In genomic region chr16:84120023-84120422, GRCh38 we compare ENCODE assay signal across 28 cellular contexts. TPM values are rescaled to one million over a fixed set of nuclear protein-coding genes. Genes with fewer than 3 reads are reported as not detected.
"Had no signal": no experiment of that assay in that cellular context is flagged by ENCODE, and none has a peak within 500 bp of the region (broad histone marks: within the 10 kb centered on the region; RNA-seq: fewer than 3 reads in every experiment).

No MANE protein-coding gene starts in this region.

- H3K9me3 Mint-ChIP-seq: activated CD4-positive, alpha-beta memory T cell treated with anti-CD3 and anti-CD28 coated beads, Interleukin-2, amount 10 ng/mL, durations not matched to agents 7 days and 5 days; activated naive CD4-positive, alpha-beta T cell treated with anti-CD3 and anti-CD28 coated beads, Interleukin-2, amount 10 ng/mL, durations not matched to agents 7 days and 5 days; activated naive CD8-positive, alpha-beta T cell treated with anti-CD3 and anti-CD28 coated beads for 36 hours; activated T-cell treated with anti-CD3 and anti-CD28 coated beads, Interleukin-2, amount 50 U/mL, for 72 hours; activated T-helper 2 cell treated with anti-CD3 and anti-CD28 coated beads, Interferon-gamma antibody, Interleukin-2, Interleukin-4, amounts not matched to agents 10 μg/mL and 5 μg/mL and 100 μg/mL, durations not matched to agents 14 hours and 24 hours and 36 hours had no signal

- H3K27ac Mint-ChIP-seq: activated CD4-positive, alpha-beta memory T cell treated with anti-CD3 and anti-CD28 coated beads, Interleukin-2, amount 10 ng/mL, durations not matched to agents 7 days and 5 days; activated CD4-positive, alpha-beta T cell treated with anti-CD3 and anti-CD28 coated beads for 36 hours; activated naive CD4-positive, alpha-beta T cell treated with anti-CD3 and anti-CD28 coated beads, Interleukin-2, amount 10 ng/mL, durations not matched to agents 7 days and 5 days; activated naive CD8-positive, alpha-beta T cell treated with anti-CD3 and anti-CD28 coated beads for 36 hours; activated T-cell treated with anti-CD3 and anti-CD28 coated beads, Interleukin-2, amount 50 U/mL, for 72 hours; activated T-helper 2 cell treated with anti-CD3 and anti-CD28 coated beads, Interferon-gamma antibody, Interleukin-2, Interleukin-4, amounts not matched to agents 10 μg/mL and 5 μg/mL and 100 μg/mL, durations not matched to agents 14 hours and 24 hours and 36 hours had no signal

- H3K27ac ChIP-seq: Peyer's patch, RWPE1, SJCRH30, WERI-Rb-1 had no signal

- H3K36me3 ChIP-seq: SJCRH30, WERI-Rb-1 had no signal

- H3K4me1 ChIP-seq: SJCRH30 had no signal

- H3K9me3 ChIP-seq: Peyer's patch, SJCRH30, SK-N-SH had no signal

- H3K4me2 ChIP-seq: SK-N-SH had no signal

- H3K4me3 ChIP-seq: Peyer's patch, SJCRH30 had no signal

- H3K27me3 ChIP-seq: Peyer's patch, SJCRH30 had no signal

- DNase-seq: activated CD4-positive, alpha-beta memory T cell treated with anti-CD3 and anti-CD28 coated beads, Interleukin-2, amount 10 ng/mL, durations not matched to agents 7 days and 5 days; activated CD4-positive, alpha-beta T cell treated with anti-CD3 and anti-CD28 coated beads for 36 hours; activated CD4-positive, alpha-beta T cell treated with anti-CD3 and anti-CD28 coated beads, Interleukin-2, amount 50 U/mL, for 1 hour; activated gamma-delta T cell treated with Interleukin-2 at 50 U/mL for 16 hours; activated naive CD4-positive, alpha-beta T cell treated with anti-CD3 and anti-CD28 coated beads, Interleukin-2, amount 10 ng/mL, durations not matched to agents 7 days and 5 days; activated naive CD8-positive, alpha-beta T cell treated with anti-CD3 and anti-CD28 coated beads for 36 hours; activated T-cell treated with anti-CD3 and anti-CD28 coated beads for 4 hours; activated T-cell treated with anti-CD3 and anti-CD28 coated beads, Interleukin-2, amount 50 U/mL, for 72 hours; caudate nucleus; KG1; NCI-H1048; NCI-H146; NCI-H1930; NCI-H2227 treated with DMSO at 0.1 percent for 48 hours; NCI-H446 treated with DMSO at 0.1 percent for 48 hours; NCI-H524 treated with DMSO at 0.1 percent for 48 hours; NCI-H748 treated with DMSO at 0.1 percent for 48 hours; Peyer's patch; Right ventricle myocardium superior; SJCRH30; SK-N-SH; T-helper 1 cell; WERI-Rb-1 had no signal

- H3K9ac ChIP-seq: SK-N-SH had no signal

- ATAC-seq: activated CD4-positive, alpha-beta T cell treated with anti-CD3 and anti-CD28 coated beads for 36 hours; activated T-cell treated with anti-CD3 and anti-CD28 coated beads, Interleukin-2, amount 50 U/mL, for 72 hours had no signal

- H3K36me3 Mint-ChIP-seq: activated naive CD4-positive, alpha-beta T cell treated with anti-CD3 and anti-CD28 coated beads, Interleukin-2, amount 10 ng/mL, durations not matched to agents 7 days and 5 days had no signal

- H3K4me3 Mint-ChIP-seq: activated CD4-positive, alpha-beta memory T cell treated with anti-CD3 and anti-CD28 coated beads, Interleukin-2, amount 10 ng/mL, durations not matched to agents 7 days and 5 days; activated CD4-positive, alpha-beta T cell treated with anti-CD3 and anti-CD28 coated beads for 36 hours; activated naive CD4-positive, alpha-beta T cell treated with anti-CD3 and anti-CD28 coated beads, Interleukin-2, amount 10 ng/mL, durations not matched to agents 7 days and 5 days; activated naive CD8-positive, alpha-beta T cell treated with anti-CD3 and anti-CD28 coated beads for 36 hours; activated T-cell treated with anti-CD3 and anti-CD28 coated beads, Interleukin-2, amount 50 U/mL, for 72 hours had no signal

RNA-seq across cellular contexts. Expression of gene DNAAF1, which starts 25.1 kb away (rescaled TPM):
- total RNA-seq: activated CD4-positive, alpha-beta memory T cell treated with anti-CD3 and anti-CD28 coated beads, Interleukin-2, amount 10 ng/mL, durations not matched to agents 7 days and 5 days; LHCN-M2; M059J; Peyer's patch; Right ventricle myocardium superior; T-helper 2 cell treated with Interferon-gamma antibody and Interleukin-4, amounts not matched to agents 100 ng/mL and 5 ng/mL, for 36 hours had no signal
